7 cellular contexts compared by ENCODE assay signal in genomic region chr20:6616421-6616820, GRCh38.
"Had no signal": no experiment of that assay in that cellular context is flagged by ENCODE, and none has a peak within 500 bp of the region (broad histone marks: within the 10 kb centered on the region; RNA-seq: fewer than 3 reads in every experiment).

No MANE protein-coding gene starts in this region.

- H3K27ac ChIP-seq: HL-60, KMS-11 had no signal

- FAIRE-seq: HTR-8/SVneo, K562 had no signal

- H3K4me2 ChIP-seq: KMS-11 had no signal

- H3K9ac ChIP-seq: KMS-11 had no signal

- DNase-seq: IMR-90, KBM-7, KG1 had no signal

- ATAC-seq: K562 had no signal

- H3K4me3 ChIP-seq: K562 had no signal
